1 cellular context compared by ENCODE assay signal in the genomic region with DNA sequence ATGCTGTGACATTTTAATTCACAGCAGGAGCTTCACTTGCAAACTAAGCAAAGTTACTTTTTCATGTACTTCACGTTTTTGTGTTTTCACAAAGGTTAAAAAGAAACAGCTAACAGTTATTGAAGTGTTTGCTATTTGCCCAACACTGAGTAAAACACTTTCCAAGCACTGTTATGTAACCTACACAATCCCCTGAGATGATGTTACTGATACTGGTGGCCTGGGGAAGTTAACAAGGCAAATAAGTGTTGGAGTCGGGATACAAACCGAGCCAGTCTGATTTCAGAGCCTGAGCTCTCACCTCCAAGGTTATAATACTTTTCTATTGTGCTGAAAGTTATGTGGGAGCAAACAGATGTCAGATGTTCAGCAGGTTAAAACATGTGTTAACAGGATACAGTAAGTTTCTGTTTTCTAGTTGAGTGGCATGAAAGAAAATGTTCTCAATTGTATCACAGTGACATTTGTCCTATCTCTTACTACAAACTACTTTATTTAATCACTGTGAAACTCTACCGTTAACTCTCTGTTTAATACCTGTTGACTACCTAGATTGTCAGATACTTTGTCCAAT.
TF ChIP-seq lines count a peak whose summit lies in the region.

No MANE protein-coding gene starts in this region.

TF ChIP-seq in GM12878, 131 proteins besides CTCF, POLR2A, EP300 and RAD21 (continued from another document):
- TF ChIP-seq IKZF2 (IDR thresholded peaks at IDR 0.05) (no peak), MYC (IDR thresholded peaks at IDR 0.05; ENCODE audit: insufficient read depth, insufficient read length, insufficient replicate concordance, low read length, severe bottlenecking) (no peak), SIX5 (IDR thresholded peaks at IDR 0.05; ENCODE audit: low read depth, low read length, severe bottlenecking) (no peak)
